Comparison of ENCODE assay signal across 12 cellular contexts in the genomic region with DNA sequence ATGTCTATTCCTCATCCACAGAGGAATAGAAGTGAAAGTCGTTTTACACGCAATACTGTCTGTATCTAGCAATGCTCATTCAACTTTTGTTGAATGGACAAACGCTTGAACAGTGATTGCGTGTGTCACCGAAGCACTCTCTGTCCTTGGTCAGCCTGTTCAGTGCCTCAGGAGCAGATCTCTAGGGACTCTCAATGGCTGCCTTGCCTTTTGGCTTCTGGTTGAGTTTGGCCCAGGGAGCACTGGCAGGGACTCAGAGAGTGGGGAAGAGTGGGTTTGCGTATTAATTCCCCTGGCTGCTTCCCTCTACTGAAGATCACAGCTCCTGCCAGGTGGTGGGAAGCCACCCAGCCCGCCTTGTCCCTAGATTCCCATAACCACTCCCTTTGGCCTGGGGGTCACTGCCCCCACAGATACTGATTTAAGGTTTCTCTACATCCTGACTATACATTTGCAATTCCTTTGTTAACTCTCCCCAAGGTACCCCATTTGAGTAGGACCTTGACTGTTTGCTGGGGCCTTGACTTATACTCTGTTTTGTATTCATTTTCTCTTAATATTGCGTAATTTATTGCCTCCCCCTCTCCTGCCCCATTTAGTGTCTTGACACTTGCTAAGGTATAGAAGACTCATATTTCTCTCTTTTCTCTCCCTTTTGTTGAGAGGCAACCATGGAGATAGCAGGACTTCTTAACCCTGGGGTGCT.
DNase-seq lines count a peak whose midpoint lies in the region; ATAC-seq, FAIRE-seq and TF ChIP-seq lines count a peak whose summit lies in the region.
"Had no signal": no experiment of that assay in that cellular context is flagged by ENCODE, and none has a peak within 500 bp of the region (broad histone marks: within the 10 kb centered on the region; RNA-seq: fewer than 3 reads in every experiment).

No MANE protein-coding gene starts in this region.

- TF ChIP-seq POLR2A in sigmoid colon (IDR thresholded peaks at IDR 0.05): no peak

- FAIRE-seq in D721Med (lab: Jason Lieb, UNC): no peak
- FAIRE-seq: frontal cortex had no signal

- intact Hi-C loops in sciatic nerve (cut with DNase I): loop anchor here (5.0 to 10.0 kb wide), 2 partner anchors 142 to 1315 kb away; no protein-coding TSS in a partner anchor
- intact Hi-C loops in sigmoid colon (cut with DNase I): loop anchor here (1.0 to 10.0 kb wide), 3 partner anchors 60 to 212 kb away; a partner anchor contains a TSS

- ATAC-seq in GM18858 (IDR thresholded peaks at IDR 0.05; ENCODE audit: unreplicated experiment) (peak; percentile 9), sciatic nerve (peak; percentile 77)

- WGBS in sigmoid colon, 2 donors: 90 to 91% methylated on average over 8 of the region's 8 CpGs

- H3K9me3 ChIP-seq in sigmoid colon: no peaks in the 10 kb centered on the region
- H3K9me3 ChIP-seq: prostate gland, uterus had no signal

- peaks cover 0 to 18% (median 10%) of the 10 kb centered on the region in 4 donors for H3K4me1 ChIP-seq in sigmoid colon
- H3K4me1 ChIP-seq: prostate gland, uterus had no signal

- TF ChIP-seq CTCF in sigmoid colon (IDR thresholded peaks at IDR 0.05) (no peak), D721Med (IDR thresholded peaks at IDR 0.05; ENCODE audit: insufficient read depth, missing control alignments) (no peak)

- no peak overlapping the region for H3K4me3 ChIP-seq in sigmoid colon
- H3K4me3 ChIP-seq: prostate gland, uterus had no signal

- DNase-seq in OCI-M1 (lab: John Stamatoyannopoulos, UW) (peak; percentile 42), globus pallidus (ENCODE audit: low spot score) (peak; percentile 44), sciatic nerve (ENCODE audit: low spot score) (no peak), NCI-H2029 treated with DMSO at 0.1 percent for 48 hours (lab: John Stamatoyannopoulos, UW) (no peak), sigmoid colon (no peak), D721Med (ENCODE audit: insufficient read length, low spot score) (no peak)
- no peak for DNase-seq in effector CD4-positive, alpha-beta T cell

- H3K27ac ChIP-seq in sigmoid colon: peak overlapping the region in 2 of 4 donors; percentile 13 to 18
- H3K27ac ChIP-seq: prostate gland, uterus, VCaP had no signal

- TF ChIP-seq EP300 in sigmoid colon (IDR thresholded peaks at IDR 0.05): no peak

- no peaks in the 10 kb centered on the region for H3K27me3 ChIP-seq in sigmoid colon
- H3K27me3 ChIP-seq: uterus had no signal

- no peaks in the 10 kb centered on the region for H3K36me3 ChIP-seq in sigmoid colon
- H3K36me3 ChIP-seq: prostate gland, uterus had no signal

Comparison
In these comparisons a context has a peak if more than half of its experiments do, and no peak if none do; other contexts are left out.
1. DNase-seq: peak in OCI-M1 (single experiment) and globus pallidus (single experiment); none in sciatic nerve (single experiment), NCI-H2029 treated with DMSO at 0.1 percent for 48 hours (single experiment), effector CD4-positive, alpha-beta T cell (single experiment), sigmoid colon (single experiment) and D721Med (single experiment).